Comparison of ENCODE assay signal across 21 cellular contexts in the genomic region with DNA sequence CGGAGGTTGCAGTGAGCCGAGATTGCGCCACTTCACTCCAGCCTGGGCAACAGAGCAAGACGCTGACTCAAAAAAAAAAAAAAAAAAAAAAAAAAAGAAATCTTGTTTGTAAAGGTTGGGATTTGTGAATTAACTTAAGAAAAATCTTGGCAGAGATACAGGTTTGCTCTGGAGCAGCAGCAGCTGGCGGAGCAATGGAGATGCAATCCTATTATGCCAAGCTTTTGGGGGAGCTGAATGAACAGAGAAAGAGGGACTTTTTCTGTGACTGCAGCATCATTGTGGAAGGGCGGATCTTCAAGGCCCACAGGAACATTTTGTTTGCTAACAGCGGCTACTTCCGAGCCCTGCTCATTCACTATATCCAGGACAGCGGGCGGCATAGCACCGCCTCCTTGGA. TPM values are rescaled to one million over a fixed set of nuclear protein-coding genes. Genes with fewer than 3 reads are reported as not detected.
A peak's percentile ranks its signal among the peaks of the same experiment; 100 is the strongest.
DNase-seq lines count a peak whose midpoint lies in the region; ATAC-seq, FAIRE-seq and TF ChIP-seq lines count a peak whose summit lies in the region.
"Had no signal": no experiment of that assay in that cellular context is flagged by ENCODE, and none has a peak within 500 bp of the region (broad histone marks: within the 10 kb centered on the region; RNA-seq: fewer than 3 reads in every experiment).

No MANE protein-coding gene starts in this region.

- no peak overlapping the region for H2AK5ac ChIP-seq in IMR-90 (ENCODE audit: low read depth, low read length)

- H2BK5ac ChIP-seq in IMR-90 (ENCODE audit: low read depth, low read length, poor library complexity, severe bottlenecking) = no peak overlapping the region

- FAIRE-seq in frontal cortex (lab: Jason Lieb, UNC) = no peak
- FAIRE-seq: GM12892, RCC 7860 had no signal

- no peak for ATAC-seq in IMR-90 (ENCODE audit: low read depth)
- ATAC-seq in HG03039 (IDR thresholded peaks at IDR 0.05; ENCODE audit: unreplicated experiment) = no peak
- no peak for ATAC-seq in activated naive CD4-positive, alpha-beta T cell treated with anti-CD3 and anti-CD28 coated beads, Interleukin-2, amount 50 U/mL, for 72 hours
- ATAC-seq: Right ventricle myocardium inferior had no signal

- H3K4me3 ChIP-seq in BE2C (ENCODE audit: low read depth, low read length) (peak overlapping the region; percentile 18), IMR-90 (ENCODE audit: insufficient read depth, low read depth, low read length) (no peak overlapping the region)

- POLR2A ChIA-PET in IMR-90 (lab: Charles Lee; ENCODE audit: unreplicated experiment) = no interaction called here

- H3K9me3 ChIP-seq in BE2C (no peaks in the 10 kb centered on the region), IMR-90 (ENCODE audit: control insufficient read depth, insufficient read depth, low read length) (no peaks in the 10 kb centered on the region)

- H3K9ac ChIP-seq in IMR-90 (ENCODE audit: low read depth, low read length) = no peak overlapping the region

- no peak overlapping the region for H3K14ac ChIP-seq in IMR-90 (replicated peaks; ENCODE audit: low read depth, low read length)

- no peak overlapping the region for H2BK15ac ChIP-seq in IMR-90 (ENCODE audit: low read depth, low read length)

- H3K36me3 Mint-ChIP-seq in activated naive CD4-positive, alpha-beta T cell treated with anti-CD3 and anti-CD28 coated beads, Interleukin-2, amount 50 U/mL, for 72 hours = peaks cover 0 to 4% of the 10 kb centered on the region in 2 donors

- no peak overlapping the region for H2AK9ac ChIP-seq in IMR-90 (replicated peaks; ENCODE audit: low read depth, low read length, poor library complexity)

- dilution Hi-C loops in IMR-90 (cut with HindIII; ENCODE audit: low sequenced_read_pairs, unreplicated experiment) = no loop called here

- intact Hi-C loops in IMR-90 (cut with micrococcal nuclease) = no loop called here

- no peak overlapping the region for H3K18ac ChIP-seq in IMR-90 (ENCODE audit: low read depth, low read length)

- no peaks in the 10 kb centered on the region for H4K20me1 ChIP-seq in IMR-90 (ENCODE audit: insufficient read depth, low read length)

- DNase-seq in BE2C (no peak), IMR-90 (peak; percentile 20), frontal cortex (ENCODE audit: low spot score in 2 of 2) (peak; percentile 44 to 52), pons (ENCODE audit: low spot score) (peak; percentile 17), GDM1 (lab: John Stamatoyannopoulos, UW) (no peak)
- DNase-seq in activated naive CD4-positive, alpha-beta T cell treated with anti-CD3 and anti-CD28 coated beads, Interleukin-2, amount 50 U/mL, for 72 hours (ENCODE audit: low spot score in 2 of 2) = no peak
- DNase-seq: ACHN; AML-193; COR-L47; DMS53; GOT3; NCI-H1417 treated with DMSO at 0.1 percent for 48 hours; NCI-H187 treated with DMSO at 0.1 percent for 48 hours; NCI-H526; NK-92 treated with Interleukin-12 subunit alpha and Interleukin-12 subunit beta, amount 100 ng/mL, for 24 hours had no signal

- no peak overlapping the region for H2AFZ ChIP-seq in IMR-90 (replicated peaks; ENCODE audit: low read length, poor library complexity)

- H3K9me3 Mint-ChIP-seq in activated naive CD4-positive, alpha-beta T cell treated with anti-CD3 and anti-CD28 coated beads, Interleukin-2, amount 50 U/mL, for 72 hours = no peaks in the 10 kb centered on the region

- no peak overlapping the region for H3K27ac ChIP-seq in IMR-90 (ENCODE audit: insufficient read depth, low read length)

- H3K36me3 ChIP-seq in BE2C (no peaks in the 10 kb centered on the region), IMR-90 (ENCODE audit: control insufficient read depth, insufficient read depth, low read length) (no peaks in the 10 kb centered on the region)

- H3K27me3 ChIP-seq in BE2C (peaks cover under 1% of the 10 kb centered on the region), IMR-90 (ENCODE audit: control insufficient read depth, insufficient read depth, low read length) (peaks cover 32% of the 10 kb centered on the region)

- H4K5ac ChIP-seq in IMR-90 (ENCODE audit: low read depth, low read length) = no peak overlapping the region

- in situ Hi-C loops in IMR-90 (cut with MboI; ENCODE audit: low sequenced_read_pairs) = no loop called here

- H3K27ac Mint-ChIP-seq in activated naive CD4-positive, alpha-beta T cell treated with anti-CD3 and anti-CD28 coated beads, Interleukin-2, amount 50 U/mL, for 72 hours = no peak overlapping the region

- TF ChIP-seq POLR2A in IMR-90 (IDR thresholded peaks at IDR 0.05; ENCODE audit: low read depth, low read length) = no peak

- CTCF ChIA-PET in IMR-90 (lab: Yijun Ruan, JAX) = interaction anchor here (1.5 kb wide), 1 partner anchor 22 kb away, joined by 3 read pairs; no protein-coding TSS in a partner anchor

- H4K91ac ChIP-seq in IMR-90 (ENCODE audit: insufficient read depth, low read depth, low read length) = no peak overlapping the region

- no peak overlapping the region for H3K56ac ChIP-seq in IMR-90 (ENCODE audit: extremely low read depth, insufficient read depth, low read length)

- TF ChIP-seq RAD21 in IMR-90 (IDR thresholded peaks at IDR 0.05; ENCODE audit: low read length) = no peak

- H3K4me2 ChIP-seq in IMR-90 (ENCODE audit: low read depth, low read length) = no peak overlapping the region

- no peaks in the 10 kb centered on the region for H3K79me1 ChIP-seq in IMR-90 (ENCODE audit: low read depth in 1 of 2, low read length in 2 of 2)

- no peak overlapping the region for H2BK120ac ChIP-seq in IMR-90 (ENCODE audit: low read depth, low read length)

- BruUV-seq in IMR-90 (replicated peaks; lab: Mats Ljungman, UMichigan) = no TSS peak

- no peak overlapping the region for H3K4ac ChIP-seq in IMR-90 (ENCODE audit: low read depth, low read length)

- no peak overlapping the region for H2BK20ac ChIP-seq in IMR-90 (ENCODE audit: low read depth, low read length)

- H3K4me1 ChIP-seq in BE2C = no peaks in the 10 kb centered on the region
- H3K4me1 ChIP-seq in IMR-90 (ENCODE audit: control insufficient read depth, insufficient read depth, low read length) = no peaks in the 10 kb centered on the region; the same call in 1 of the 2 replicates

- 60% methylated on average over 1 of the region's 11 CpGs; no CpG with 5 or more reads in 1 of the 2 experiments for WGBS in IMR-90 (ENCODE audit: extremely low coverage in 2 of 2, insufficient read length in 1 of 2), 2 experiments

- no peak overlapping the region for H3K23ac ChIP-seq in IMR-90 (ENCODE audit: low read depth, low read length)

- H3K9me1 ChIP-seq in IMR-90 (ENCODE audit: insufficient read depth, low read length) = no peaks in the 10 kb centered on the region

- TF ChIP-seq CTCF in BE2C (IDR thresholded peaks at IDR 0.05; ENCODE audit: low read depth, low read length) (no peak), IMR-90 (conservative IDR thresholded peaks at IDR 0.05; ENCODE audit: low read depth, low read length) (no peak)

- H4K8ac ChIP-seq in IMR-90 (ENCODE audit: low read depth in 2 of 2, low read length in 2 of 2) = no peak overlapping the region

TF ChIP-seq in IMR-90, 13 proteins besides CTCF, POLR2A, EP300 and RAD21:
- TF ChIP-seq CHD1 (IDR thresholded peaks at IDR 0.05; ENCODE audit: low read depth, low read length) (no peak), MXI1 (IDR thresholded peaks at IDR 0.05; ENCODE audit: borderline replicate concordance, low read depth, low read length) (no peak), FOS (IDR thresholded peaks at IDR 0.05; ENCODE audit: low read depth, low read length) (no peak), RFX5 (IDR thresholded peaks at IDR 0.05; ENCODE audit: low read depth, low read length) (no peak), MAFK (IDR thresholded peaks at IDR 0.05; ENCODE audit: low read depth, low read length) (no peak), RCOR1 (IDR thresholded peaks at IDR 0.05; ENCODE audit: insufficient replicate concordance, low read length) (no peak)
- TF ChIP-seq, protein P1, sequence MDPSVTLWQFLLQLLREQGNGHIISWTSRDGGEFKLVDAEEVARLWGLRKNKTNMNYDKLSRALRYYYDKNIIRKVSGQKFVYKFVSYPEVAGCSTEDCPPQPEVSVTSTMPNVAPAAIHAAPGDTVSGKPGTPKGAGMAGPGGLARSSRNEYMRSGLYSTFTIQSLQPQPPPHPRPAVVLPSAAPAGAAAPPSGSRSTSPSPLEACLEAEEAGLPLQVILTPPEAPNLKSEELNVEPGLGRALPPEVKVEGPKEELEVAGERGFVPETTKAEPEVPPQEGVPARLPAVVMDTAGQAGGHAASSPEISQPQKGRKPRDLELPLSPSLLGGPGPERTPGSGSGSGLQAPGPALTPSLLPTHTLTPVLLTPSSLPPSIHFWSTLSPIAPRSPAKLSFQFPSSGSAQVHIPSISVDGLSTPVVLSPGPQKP (IDR thresholded peaks at IDR 0.05; ENCODE audit: borderline replicate concordance, low read depth, low read length) = no peak
- TF ChIP-seq, protein P2, sequence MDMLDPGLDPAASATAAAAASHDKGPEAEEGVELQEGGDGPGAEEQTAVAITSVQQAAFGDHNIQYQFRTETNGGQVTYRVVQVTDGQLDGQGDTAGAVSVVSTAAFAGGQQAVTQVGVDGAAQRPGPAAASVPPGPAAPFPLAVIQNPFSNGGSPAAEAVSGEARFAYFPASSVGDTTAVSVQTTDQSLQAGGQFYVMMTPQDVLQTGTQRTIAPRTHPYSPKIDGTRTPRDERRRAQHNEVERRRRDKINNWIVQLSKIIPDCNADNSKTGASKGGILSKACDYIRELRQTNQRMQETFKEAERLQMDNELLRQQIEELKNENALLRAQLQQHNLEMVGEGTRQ (IDR thresholded peaks at IDR 0.05; ENCODE audit: low read depth, low read length) = no peak

RNA-seq across cellular contexts. Expression of a gene that starts 5.6 kb away (rescaled TPM):
- 0.03 TPM for polyA plus RNA-seq in BE2C (2012; ENCODE audit: insufficient read depth, insufficient read length, low read depth)
- total RNA-seq in IMR-90 (2012; rRNA removed) (not detected in 2 replicates), frontal cortex (15.9 TPM)
- not detected in 2 replicates for polyA plus RNA-seq in IMR-90 (2012; rRNA removed)
- 0.01 TPM in 1 of 2 replicates, not detected in the other for polyA plus RNA-seq in IMR-90 (2012; cell fraction: cytosol; rRNA removed)
- under 0.01 TPM in 1 of 2 replicates, not detected in the other for polyA plus RNA-seq in IMR-90 (2012; cell fraction: nucleus; rRNA removed; ENCODE audit: low replicate concordance)
- not detected for total RNA-seq in activated naive CD4-positive, alpha-beta T cell treated with anti-CD3 and anti-CD28 coated beads, Interleukin-2, amount 50 U/mL, for 72 hours
- total RNA-seq: HT-29, OCI-LY7, Right ventricle myocardium inferior had no signal

Comparison
In these comparisons a context has a peak if more than half of its experiments do, and no peak if none do; other contexts are left out.
1. DNase-seq: peak in IMR-90 (single experiment), frontal cortex (2 of 2) and pons (single experiment); none in BE2C (single experiment), GDM1 (single experiment) and activated naive CD4-positive, alpha-beta T cell treated with anti-CD3 and anti-CD28 coated beads, Interleukin-2, amount 50 U/mL, for 72 hours (0 of 2).
2. RNA of a gene that starts 5.6 kb away (total RNA-seq): 15.9 TPM in frontal cortex (single experiment); not detected in activated naive CD4-positive, alpha-beta T cell treated with anti-CD3 and anti-CD28 coated beads, Interleukin-2, amount 50 U/mL, for 72 hours and not detected in IMR-90; every median in the first group is over 10 times any median in the second.